ENCODE assay signal across 17 cellular contexts in the genomic region with DNA sequence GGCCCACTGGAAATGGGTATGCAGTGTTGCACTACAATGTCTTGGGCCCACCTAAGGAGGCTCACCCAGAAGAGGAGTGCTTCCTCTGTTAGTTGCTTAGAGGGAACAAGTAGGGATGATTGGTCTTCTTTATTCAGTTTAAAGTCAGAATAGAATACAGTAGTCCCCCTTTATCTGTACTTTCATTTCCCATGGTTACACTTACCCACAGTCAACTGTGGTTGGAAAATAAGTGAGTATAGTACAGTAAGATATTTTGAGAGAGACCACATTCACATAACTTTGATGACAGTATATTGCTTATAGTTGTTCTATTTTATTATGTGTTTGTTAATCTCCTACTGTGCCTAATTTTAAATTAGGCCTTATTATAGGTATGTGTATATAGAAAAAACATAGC.
A peak's percentile ranks its signal among the peaks of the same experiment; 100 is the strongest.
DNase-seq lines count a peak whose midpoint lies in the region; ATAC-seq and TF ChIP-seq lines count a peak whose summit lies in the region.
"Had no signal": no experiment of that assay in that cellular context is flagged by ENCODE, and none has a peak within 500 bp of the region (broad histone marks: within the 10 kb centered on the region; RNA-seq: fewer than 3 reads in every experiment).

No MANE protein-coding gene starts in this region.

- no peaks in the 10 kb centered on the region for H3K9me3 Mint-ChIP-seq in activated CD8-positive, alpha-beta T cell treated with anti-CD3 and anti-CD28 coated beads for 36 hours
- H3K9me3 Mint-ChIP-seq in stimulated activated naive B cell treated with anti-CD40 and anti-IgM and Interleukin-4, amounts not matched to agents 10 μg/mL and 1 μg/mL and 100 μg/mL, for 72 hours: no peaks in the 10 kb centered on the region

- no peaks in the 10 kb centered on the region for H3K27me3 Mint-ChIP-seq in activated CD8-positive, alpha-beta T cell treated with anti-CD3 and anti-CD28 coated beads for 36 hours
- H3K27me3 Mint-ChIP-seq in stimulated activated naive B cell treated with anti-CD40 and anti-IgM and Interleukin-4, amounts not matched to agents 10 μg/mL and 1 μg/mL and 100 μg/mL, for 72 hours: no peaks in the 10 kb centered on the region

- POLR2A ChIA-PET in activated CD8-positive, alpha-beta T cell treated with anti-CD3 and anti-CD28 coated beads for 36 hours (lab: Charles Lee): no interaction called here

- no peaks in the 10 kb centered on the region for H3K4me1 Mint-ChIP-seq in activated CD8-positive, alpha-beta T cell treated with anti-CD3 and anti-CD28 coated beads for 36 hours (ENCODE audit: low read depth)
- H3K4me1 Mint-ChIP-seq in stimulated activated naive B cell treated with anti-CD40 and anti-IgM and Interleukin-4, amounts not matched to agents 10 μg/mL and 1 μg/mL and 100 μg/mL, for 72 hours: peaks cover 2 to 11% of the 10 kb centered on the region in 2 donors
- H3K4me1 Mint-ChIP-seq: CD4-positive, CD25-positive, alpha-beta regulatory T cell; CD8-positive, alpha-beta memory T cell; GM23338 had no signal

- no peak overlapping the region for H3K27ac Mint-ChIP-seq in activated CD8-positive, alpha-beta T cell treated with anti-CD3 and anti-CD28 coated beads for 36 hours
- no peak overlapping the region for H3K27ac Mint-ChIP-seq in stimulated activated naive B cell treated with anti-CD40 and anti-IgM and Interleukin-4, amounts not matched to agents 10 μg/mL and 1 μg/mL and 100 μg/mL, for 72 hours
- H3K27ac Mint-ChIP-seq: CD8-positive, alpha-beta memory T cell; GM23338 had no signal

- TF ChIP-seq CTCF in activated CD8-positive, alpha-beta T cell treated with anti-CD3 and anti-CD28 coated beads for 36 hours (IDR thresholded peaks at IDR 0.05): no peak

- H3K4me3 Mint-ChIP-seq in activated CD8-positive, alpha-beta T cell treated with anti-CD3 and anti-CD28 coated beads for 36 hours: no peak overlapping the region
- H3K4me3 Mint-ChIP-seq in stimulated activated naive B cell treated with anti-CD40 and anti-IgM and Interleukin-4, amounts not matched to agents 10 μg/mL and 1 μg/mL and 100 μg/mL, for 72 hours: no peak overlapping the region
- H3K4me3 Mint-ChIP-seq: CD4-positive, CD25-positive, alpha-beta regulatory T cell; CD8-positive, alpha-beta memory T cell; GM23338 had no signal

- ATAC-seq in activated CD8-positive, alpha-beta T cell treated with anti-CD3 and anti-CD28 coated beads for 36 hours: peak; percentile 39
- peak; percentile 73 to 77 for ATAC-seq in stimulated activated naive B cell treated with anti-CD40 and anti-IgM and Interleukin-4, amounts not matched to agents 10 μg/mL and 1 μg/mL and 100 μg/mL, for 72 hours (replicated peaks)
- ATAC-seq: GM23338 had no signal

- H3K36me3 Mint-ChIP-seq in activated CD8-positive, alpha-beta T cell treated with anti-CD3 and anti-CD28 coated beads for 36 hours (ENCODE audit: low read depth): no peaks in the 10 kb centered on the region
- no peaks in the 10 kb centered on the region for H3K36me3 Mint-ChIP-seq in stimulated activated naive B cell treated with anti-CD40 and anti-IgM and Interleukin-4, amounts not matched to agents 10 μg/mL and 1 μg/mL and 100 μg/mL, for 72 hours
- H3K36me3 Mint-ChIP-seq: CD4-positive, CD25-positive, alpha-beta regulatory T cell; CD8-positive, alpha-beta memory T cell had no signal

- CTCF ChIA-PET in activated CD8-positive, alpha-beta T cell treated with anti-CD3 and anti-CD28 coated beads for 36 hours (lab: Charles Lee): no interaction called here

- DNase-seq in MV-4-11 (lab: John Stamatoyannopoulos, UW): peak; percentile 66
- DNase-seq in activated CD8-positive, alpha-beta T cell treated with anti-CD3 and anti-CD28 coated beads for 36 hours: no peak
- no peak for DNase-seq in stimulated activated naive B cell treated with anti-CD40 and anti-IgM and Interleukin-4, amounts not matched to agents 10 μg/mL and 1 μg/mL and 100 μg/mL, for 72 hours
- DNase-seq in EL: no peak
- DNase-seq in activated T-cell treated with anti-CD3 and anti-CD28 coated beads for 4 hours: no peak
- no peak for DNase-seq in globus pallidus (ENCODE audit: low spot score)
- DNase-seq: BE2C; C1 segment of cervical spinal cord; CD4-positive, CD25-positive, alpha-beta regulatory T cell; CD8-positive, alpha-beta memory T cell; COR-L47; DMS 273 treated with DMSO at 0.1 percent for 48 hours; DMS53; DND-41; HCEC 1CT; IMR-90 had no signal

- intact Hi-C loops in activated CD8-positive, alpha-beta T cell treated with anti-CD3 and anti-CD28 coated beads for 36 hours (cut with micrococcal nuclease): no loop called here
